7 cellular contexts compared by ENCODE assay signal in the genomic region with DNA sequence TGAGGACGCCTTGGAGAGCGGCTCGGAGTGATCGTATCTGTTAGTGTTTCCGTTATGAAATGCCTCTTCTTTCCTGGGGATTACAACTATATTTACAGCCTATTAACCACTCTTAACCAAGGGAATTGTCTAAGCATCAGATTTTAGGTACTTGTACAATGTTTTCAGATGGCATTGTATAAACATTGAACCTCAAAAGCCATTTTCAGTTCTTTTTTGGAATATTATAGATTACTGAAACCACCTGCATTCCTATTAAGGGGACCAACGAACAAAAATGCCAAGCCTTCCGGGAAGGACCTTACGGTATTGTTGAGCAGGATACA. TPM values are rescaled to one million over a fixed set of nuclear protein-coding genes. Genes with fewer than 3 reads are reported as not detected.
DNase-seq lines count a peak whose midpoint lies in the region; ATAC-seq and TF ChIP-seq lines count a peak whose summit lies in the region.

No MANE protein-coding gene starts in this region.

- H3K9me3 ChIP-seq in HEK293 (ENCODE audit: control insufficient read depth, insufficient read depth, low read depth, low read length) (no peaks in the 10 kb centered on the region), iPS-18c (ENCODE audit: control insufficient read depth, insufficient read depth, low read length) (no peaks in the 10 kb centered on the region)

- peaks cover 13% of the 10 kb centered on the region for H3K4me1 Mint-ChIP-seq in activated CD8-positive, alpha-beta T cell treated with anti-CD3 and anti-CD28 coated beads, Interleukin-2, amount 10 ng/mL, durations not matched to agents 7 days and 5 days (ENCODE audit: low read depth)
- H3K4me1 Mint-ChIP-seq in stimulated activated memory B cell treated with anti-CD40 and anti-IgM and Interleukin-4, amounts not matched to agents 10 μg/mL and 1 μg/mL and 100 μg/mL, for 72 hours = peaks cover 6% of the 10 kb centered on the region

- DNase-seq in activated CD8-positive, alpha-beta T cell treated with anti-CD3 and anti-CD28 coated beads, Interleukin-2, amount 10 ng/mL, durations not matched to agents 7 days and 5 days = no peak
- DNase-seq in omental fat pad (ENCODE audit: low spot score) = no peak

- no peaks in the 10 kb centered on the region for H3K36me3 Mint-ChIP-seq in activated CD8-positive, alpha-beta T cell treated with anti-CD3 and anti-CD28 coated beads, Interleukin-2, amount 10 ng/mL, durations not matched to agents 7 days and 5 days (ENCODE audit: low read depth)
- H3K36me3 Mint-ChIP-seq in stimulated activated memory B cell treated with anti-CD40 and anti-IgM and Interleukin-4, amounts not matched to agents 10 μg/mL and 1 μg/mL and 100 μg/mL, for 72 hours = no peaks in the 10 kb centered on the region

- H3K4me3 ChIP-seq in HEK293 (ENCODE audit: low read depth, low read length) = peak overlapping the region; percentile 85
- peak overlapping the region; percentile 66 for H3K4me3 ChIP-seq in iPS-18c (ENCODE audit: insufficient read depth, low read depth, low read length)

- no peak overlapping the region for H3K27ac Mint-ChIP-seq in activated CD8-positive, alpha-beta T cell treated with anti-CD3 and anti-CD28 coated beads, Interleukin-2, amount 10 ng/mL, durations not matched to agents 7 days and 5 days
- H3K27ac Mint-ChIP-seq in stimulated activated memory B cell treated with anti-CD40 and anti-IgM and Interleukin-4, amounts not matched to agents 10 μg/mL and 1 μg/mL and 100 μg/mL, for 72 hours = peak overlapping the region; percentile 24

- H3K27ac ChIP-seq in HEK293 (ENCODE audit: extremely low read depth, low read depth, low read length) = peak overlapping the region; percentile 97

- TF ChIP-seq CTCF in HEK293 (tag by site-specific recombination; IDR thresholded peaks at IDR 0.05) = no peak
- no peak for TF ChIP-seq CTCF in omental fat pad (IDR thresholded peaks at IDR 0.05)

- no peaks in the 10 kb centered on the region; a peak in 1 of 3 replicates for H3K36me3 ChIP-seq in HEK293 (ENCODE audit: control insufficient read depth in 2 of 2, insufficient read depth in 1 of 2, low read length in 2 of 2)

- H3K4me1 ChIP-seq in HEK293 (ENCODE audit: control insufficient read depth, insufficient read depth, low read length) = peaks cover 41% of the 10 kb centered on the region

- POLR2A ChIA-PET in HEK293 (lab: Yijun Ruan, JAX) = interaction anchor here (1.8 kb wide), 1 partner anchor 21 kb away, joined by 4 read pairs; no protein-coding TSS in a partner anchor
- POLR2A ChIA-PET in activated CD8-positive, alpha-beta T cell treated with anti-CD3 and anti-CD28 coated beads, Interleukin-2, amount 10 ng/mL, durations not matched to agents 7 days and 5 days (lab: Charles Lee) = no interaction called here

- CTCF ChIA-PET in HEK293 (lab: Yijun Ruan, JAX) = interaction anchor here (0.6 to 1.8 kb wide), 14 partner anchors 10 to 472 kb away, joined by 3 to 6 read pairs (median 4); no protein-coding TSS in a partner anchor
- CTCF ChIA-PET in activated CD8-positive, alpha-beta T cell treated with anti-CD3 and anti-CD28 coated beads, Interleukin-2, amount 10 ng/mL, durations not matched to agents 7 days and 5 days (lab: Charles Lee) = interaction anchor here (0.6 to 1.2 kb wide), 3 partner anchors 8 to 260 kb away, joined by 3 to 4 read pairs (median 3); no protein-coding TSS in a partner anchor

- no peak for ATAC-seq in activated CD8-positive, alpha-beta T cell treated with anti-CD3 and anti-CD28 coated beads, Interleukin-2, amount 10 ng/mL, durations not matched to agents 7 days and 5 days
- no peak for ATAC-seq in stimulated activated memory B cell treated with anti-CD40 and anti-IgM and Interleukin-4, amounts not matched to agents 10 μg/mL and 1 μg/mL and 100 μg/mL, for 72 hours
- ATAC-seq in GM18502 (IDR thresholded peaks at IDR 0.05; ENCODE audit: poor library complexity, unreplicated experiment) = no peak
- no peak for ATAC-seq in omental fat pad (ENCODE audit: low FRiP score)
- no peak for ATAC-seq in GM21528 (IDR thresholded peaks at IDR 0.05; ENCODE audit: low FRiP score, unreplicated experiment)

- peaks cover 35% of the 10 kb centered on the region for H3K27me3 Mint-ChIP-seq in activated CD8-positive, alpha-beta T cell treated with anti-CD3 and anti-CD28 coated beads, Interleukin-2, amount 10 ng/mL, durations not matched to agents 7 days and 5 days (ENCODE audit: low read depth)
- H3K27me3 Mint-ChIP-seq in stimulated activated memory B cell treated with anti-CD40 and anti-IgM and Interleukin-4, amounts not matched to agents 10 μg/mL and 1 μg/mL and 100 μg/mL, for 72 hours = no peaks in the 10 kb centered on the region

- H3K4me3 Mint-ChIP-seq in activated CD8-positive, alpha-beta T cell treated with anti-CD3 and anti-CD28 coated beads, Interleukin-2, amount 10 ng/mL, durations not matched to agents 7 days and 5 days = peak overlapping the region; percentile 68
- H3K4me3 Mint-ChIP-seq in stimulated activated memory B cell treated with anti-CD40 and anti-IgM and Interleukin-4, amounts not matched to agents 10 μg/mL and 1 μg/mL and 100 μg/mL, for 72 hours = peak overlapping the region; percentile 91

- no peaks in the 10 kb centered on the region for H3K9me3 Mint-ChIP-seq in activated CD8-positive, alpha-beta T cell treated with anti-CD3 and anti-CD28 coated beads, Interleukin-2, amount 10 ng/mL, durations not matched to agents 7 days and 5 days (ENCODE audit: insufficient read depth)
- no peaks in the 10 kb centered on the region for H3K9me3 Mint-ChIP-seq in stimulated activated memory B cell treated with anti-CD40 and anti-IgM and Interleukin-4, amounts not matched to agents 10 μg/mL and 1 μg/mL and 100 μg/mL, for 72 hours

TF ChIP-seq in HEK293, 187 proteins besides CTCF, POLR2A, EP300 and RAD21 (continues in another document):
- no peak for TF ChIP-seq ZNF10 (tag by site-specific recombination; IDR thresholded peaks at IDR 0.05)
- peak; percentile 55; the same call in 1 of the 2 replicates for TF ChIP-seq FEZF1 (tag by site-specific recombination; IDR thresholded peaks at IDR 0.05)
- TF ChIP-seq SP7 (tag by site-specific recombination; IDR thresholded peaks at IDR 0.05) = 0 out of 2 replicates have a peak, but pooled peaks have one; percentile 1
- TF ChIP-seq, protein P1, sequence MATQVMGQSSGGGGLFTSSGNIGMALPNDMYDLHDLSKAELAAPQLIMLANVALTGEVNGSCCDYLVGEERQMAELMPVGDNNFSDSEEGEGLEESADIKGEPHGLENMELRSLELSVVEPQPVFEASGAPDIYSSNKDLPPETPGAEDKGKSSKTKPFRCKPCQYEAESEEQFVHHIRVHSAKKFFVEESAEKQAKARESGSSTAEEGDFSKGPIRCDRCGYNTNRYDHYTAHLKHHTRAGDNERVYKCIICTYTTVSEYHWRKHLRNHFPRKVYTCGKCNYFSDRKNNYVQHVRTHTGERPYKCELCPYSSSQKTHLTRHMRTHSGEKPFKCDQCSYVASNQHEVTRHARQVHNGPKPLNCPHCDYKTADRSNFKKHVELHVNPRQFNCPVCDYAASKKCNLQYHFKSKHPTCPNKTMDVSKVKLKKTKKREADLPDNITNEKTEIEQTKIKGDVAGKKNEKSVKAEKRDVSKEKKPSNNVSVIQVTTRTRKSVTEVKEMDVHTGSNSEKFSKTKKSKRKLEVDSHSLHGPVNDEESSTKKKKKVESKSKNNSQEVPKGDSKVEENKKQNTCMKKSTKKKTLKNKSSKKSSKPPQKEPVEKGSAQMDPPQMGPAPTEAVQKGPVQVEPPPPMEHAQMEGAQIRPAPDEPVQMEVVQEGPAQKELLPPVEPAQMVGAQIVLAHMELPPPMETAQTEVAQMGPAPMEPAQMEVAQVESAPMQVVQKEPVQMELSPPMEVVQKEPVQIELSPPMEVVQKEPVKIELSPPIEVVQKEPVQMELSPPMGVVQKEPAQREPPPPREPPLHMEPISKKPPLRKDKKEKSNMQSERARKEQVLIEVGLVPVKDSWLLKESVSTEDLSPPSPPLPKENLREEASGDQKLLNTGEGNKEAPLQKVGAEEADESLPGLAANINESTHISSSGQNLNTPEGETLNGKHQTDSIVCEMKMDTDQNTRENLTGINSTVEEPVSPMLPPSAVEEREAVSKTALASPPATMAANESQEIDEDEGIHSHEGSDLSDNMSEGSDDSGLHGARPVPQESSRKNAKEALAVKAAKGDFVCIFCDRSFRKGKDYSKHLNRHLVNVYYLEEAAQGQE (tag by site-specific recombination; IDR thresholded peaks at IDR 0.05) = peak; percentile 49; the same call in 1 of the 2 replicates
- TF ChIP-seq SP2 (tag by site-specific recombination; IDR thresholded peaks at IDR 0.05) = peak; percentile 1; the same call in 1 of the 2 replicates
- 0 out of 2 replicates have a peak, but pooled peaks have one; percentile 19 for TF ChIP-seq ZBTB20 (tag by site-specific recombination; IDR thresholded peaks at IDR 0.05)
- 0 out of 2 replicates have a peak, but pooled peaks have one; percentile 9 for TF ChIP-seq ZNF324 (tag by site-specific recombination; IDR thresholded peaks at IDR 0.05)
- TF ChIP-seq ZNF747 (tag by site-specific recombination; IDR thresholded peaks at IDR 0.05) = no peak
- TF ChIP-seq TCF7L2 (IDR thresholded peaks at IDR 0.05; ENCODE audit: borderline replicate concordance, low read depth, low read length) = 0 out of 2 replicates have a peak, but pooled peaks have one; percentile 9
- no peak for TF ChIP-seq YY1 (tag by site-specific recombination; IDR thresholded peaks at IDR 0.05)
- peak; percentile 83 for TF ChIP-seq ZNF335 (tag by site-specific recombination; conservative IDR thresholded peaks at IDR 0.05)
- TF ChIP-seq BCL11B (tag by site-specific recombination; IDR thresholded peaks at IDR 0.05; ENCODE audit: low read depth) = no peak
- no peak for TF ChIP-seq ZNF140 (tag by site-specific recombination; IDR thresholded peaks at IDR 0.05)
- TF ChIP-seq REPIN1 (tag by site-specific recombination; IDR thresholded peaks at IDR 0.05; ENCODE audit: low read depth) = no peak
- 0 out of 2 replicates have a peak, but pooled peaks have one; percentile 38 for TF ChIP-seq ZFP69B (tag by site-specific recombination; IDR thresholded peaks at IDR 0.05)

RNA-seq across cellular contexts. Expression of gene NEO1, which starts 1.1 kb away (rescaled TPM):
- 1 to 10 TPM in 1 of 2 experiments, under 1 TPM in 1; 0.78 to 1.7 TPM for total RNA-seq in activated CD8-positive, alpha-beta T cell treated with anti-CD3 and anti-CD28 coated beads, Interleukin-2, amount 10 ng/mL, durations not matched to agents 7 days and 5 days
- total RNA-seq in omental fat pad = 10 to 100 TPM; 15.5 to 73.4 (median 24.0) TPM

Comparison
In these comparisons a context has a peak if more than half of its experiments do, and no peak if none do; other contexts are left out.
1. RNA of gene NEO1, which starts 1.1 kb away (total RNA-seq): 15.5 to 73.4 TPM in omental fat pad; 0.78 to 1.7 TPM in activated CD8-positive, alpha-beta T cell treated with anti-CD3 and anti-CD28 coated beads, Interleukin-2, amount 10 ng/mL, durations not matched to agents 7 days and 5 days; every median in the first group is over 4 times any median in the second.